ENCODE assay signal across 12 cellular contexts in genomic region chr1:165884690-165885304, GRCh38. TPM values are rescaled to one million over a fixed set of nuclear protein-coding genes. Genes with fewer than 3 reads are reported as not detected.
DNase-seq lines count a peak whose midpoint lies in the region; ATAC-seq and TF ChIP-seq lines count a peak whose summit lies in the region.
"Had no signal": no experiment of that assay in that cellular context is flagged by ENCODE, and none has a peak within 500 bp of the region (broad histone marks: within the 10 kb centered on the region; RNA-seq: fewer than 3 reads in every experiment).

No MANE protein-coding gene starts in this region.

- no peaks in the 10 kb centered on the region for H3K27me3 ChIP-seq in colonic mucosa
- H3K27me3 ChIP-seq: vagina had no signal

- BruUV-seq in Calu3 (replicated peaks; lab: Mats Ljungman, UMichigan), result no TSS peak

- H3K36me3 Mint-ChIP-seq in Calu3 (ENCODE audit: insufficient read depth, unreplicated experiment) (peaks cover 15% of the 10 kb centered on the region), naive B cell (peaks cover 0 to 4% of the 10 kb centered on the region in 2 donors)
- H3K36me3 Mint-ChIP-seq: natural killer cell treated with Interleukin-12 subunit alpha and Interleukin-12 subunit beta and Interleukin-15 and Interleukin-18, amount 100 ng/mL, for 72 hours had no signal

- DNase-seq in Calu3, result no peak
- peak; percentile 5 for DNase-seq in astrocyte of the spinal cord (ENCODE audit: low read depth, low spot score)
- no peak for DNase-seq in naive B cell
- no peak for DNase-seq in colonic mucosa
- DNase-seq in DMS53 (lab: John Stamatoyannopoulos, UW), result no peak
- DNase-seq in A172 (ENCODE audit: low spot score), result no peak
- DNase-seq in activated naive CD4-positive, alpha-beta T cell treated with Interleukin-2 at 50 U/mL for 16 hours, result no peak
- DNase-seq: activated B cell treated with CpG ODN at 0.5 μM for 24 hours had no signal

- H3K27me3 Mint-ChIP-seq in Calu3 (ENCODE audit: unreplicated experiment) (no peaks in the 10 kb centered on the region), naive B cell (no peaks in the 10 kb centered on the region)
- H3K27me3 Mint-ChIP-seq: activated B cell treated with CpG ODN at 0.5 μM for 24 hours; activated T-helper 17 cell treated with anti-CD3 and anti-CD28 coated beads, Interleukin-2, amount 50 U/mL, for 72 hours; natural killer cell treated with Interleukin-12 subunit alpha and Interleukin-12 subunit beta and Interleukin-15 and Interleukin-18, amount 100 ng/mL, for 72 hours had no signal

- ATAC-seq in HG03432 (IDR thresholded peaks at IDR 0.05; ENCODE audit: unreplicated experiment) (peak; percentile 46), naive B cell (ENCODE audit: low read depth in 2 of 2) (peak; percentile 40 to 42)
- ATAC-seq: activated T-helper 17 cell treated with anti-CD3 and anti-CD28 coated beads, Interleukin-2, amount 50 U/mL, for 72 hours; natural killer cell treated with Interleukin-12 subunit alpha and Interleukin-12 subunit beta and Interleukin-15 and Interleukin-18, amount 100 ng/mL, for 72 hours had no signal

- H3K27ac ChIP-seq in colonic mucosa, result no peak overlapping the region
- H3K27ac ChIP-seq: vagina had no signal

- H3K4me1 ChIP-seq in colonic mucosa, result no peaks in the 10 kb centered on the region
- H3K4me1 ChIP-seq: vagina had no signal

- CTCF ChIA-PET in Calu3 (lab: Charles Lee), result interaction anchor here (1.0 to 1.5 kb wide), 2 partner anchors 13 to 56 kb away, joined by 4 to 6 read pairs; no protein-coding TSS in a partner anchor

- peak overlapping the region; percentile 31 for H3K27ac Mint-ChIP-seq in Calu3 (ENCODE audit: unreplicated experiment)
- peak overlapping the region in 2 of 6 donors; percentile 4 to 71 for H3K27ac Mint-ChIP-seq in naive B cell
- H3K27ac Mint-ChIP-seq: activated B cell treated with CpG ODN at 0.5 μM for 24 hours; activated T-helper 17 cell treated with anti-CD3 and anti-CD28 coated beads, Interleukin-2, amount 50 U/mL, for 72 hours had no signal

- no peak overlapping the region for H3K4me3 Mint-ChIP-seq in Calu3 (ENCODE audit: low read depth, unreplicated experiment)
- H3K4me3 Mint-ChIP-seq in naive B cell, result no peak overlapping the region
- H3K4me3 Mint-ChIP-seq: activated B cell treated with CpG ODN at 0.5 μM for 24 hours; activated T-helper 17 cell treated with anti-CD3 and anti-CD28 coated beads, Interleukin-2, amount 50 U/mL, for 72 hours; natural killer cell treated with Interleukin-12 subunit alpha and Interleukin-12 subunit beta and Interleukin-15 and Interleukin-18, amount 100 ng/mL, for 72 hours had no signal

- TF ChIP-seq CTCF in Calu3 (IDR thresholded peaks at IDR 0.05; ENCODE audit: unreplicated experiment), result no peak
- TF ChIP-seq CTCF in astrocyte of the spinal cord (IDR thresholded peaks at IDR 0.05; ENCODE audit: low read depth, low read length), result no peak
- TF ChIP-seq CTCF in colonic mucosa (IDR thresholded peaks at IDR 0.05), result no peak

- in situ Hi-C loops in astrocyte of the spinal cord (cut with HindIII; ENCODE audit: low sequenced_read_pairs), result no loop called here

- H3K4me3 ChIP-seq in astrocyte of the spinal cord (ENCODE audit: low read depth, low read length), result no peak overlapping the region
- no peak overlapping the region for H3K4me3 ChIP-seq in colonic mucosa
- H3K4me3 ChIP-seq: vagina had no signal

- H3K4me1 Mint-ChIP-seq in Calu3 (ENCODE audit: low read depth, unreplicated experiment), result peaks cover 84% of the 10 kb centered on the region
- peaks cover 4 to 59% (median 32%) of the 10 kb centered on the region in 3 donors for H3K4me1 Mint-ChIP-seq in naive B cell

- no peaks in the 10 kb centered on the region for H3K9me3 Mint-ChIP-seq in Calu3 (ENCODE audit: low read depth, unreplicated experiment)
- H3K9me3 Mint-ChIP-seq in naive B cell, result no peaks in the 10 kb centered on the region
- H3K9me3 Mint-ChIP-seq: activated B cell treated with CpG ODN at 0.5 μM for 24 hours; activated T-helper 17 cell treated with anti-CD3 and anti-CD28 coated beads, Interleukin-2, amount 50 U/mL, for 72 hours; natural killer cell treated with Interleukin-12 subunit alpha and Interleukin-12 subunit beta and Interleukin-15 and Interleukin-18, amount 100 ng/mL, for 72 hours had no signal

- intact Hi-C loops in Calu3 (cut with micrococcal nuclease; ENCODE audit: unreplicated experiment) (no loop called here), colonic mucosa (cut with DNase I) (no loop called here)

- no peak overlapping the region for H3K9ac ChIP-seq in colonic mucosa (ENCODE audit: low read depth in 2 of 2, low read length in 2 of 2)

- H3K36me3 ChIP-seq in colonic mucosa, result no peaks in the 10 kb centered on the region
- H3K36me3 ChIP-seq: vagina had no signal

- no peaks in the 10 kb centered on the region for H3K9me3 ChIP-seq in colonic mucosa
- H3K9me3 ChIP-seq: vagina had no signal

RNA-seq across cellular contexts. Expression of gene UCK2, which starts 57.4 kb away (rescaled TPM):
- total RNA-seq in Calu3 (2022) (106 and 109 TPM in 2 replicates), colonic mucosa (10 to 100 TPM; 39.6 to 69.0 TPM)
- 10 to 100 TPM in 1 of 6 donors, 1 to 10 TPM in 5; 4.9 to 10.7 (median 7.7) TPM for polyA plus RNA-seq in naive B cell (ENCODE audit: low read depth in 6 of 6)
- 71.3 and 104 TPM in 2 replicates for total RNA-seq in A172 (2014; rRNA removed; shearing (Covaris generic))
